ENCODE assay signal across 8 cellular contexts in genomic region chr11:117819096-117820040, GRCh38. TPM values are rescaled to one million over a fixed set of nuclear protein-coding genes. Genes with fewer than 3 reads are reported as not detected.
DNase-seq lines count a peak whose midpoint lies in the region; ATAC-seq and TF ChIP-seq lines count a peak whose summit lies in the region.

No MANE protein-coding gene starts in this region.

- H3K9me3 ChIP-seq in cardiac muscle cell (ENCODE audit: low read depth): no peaks in the 10 kb centered on the region

- peaks cover 5% of the 10 kb centered on the region; the same call in 1 of the 2 replicates for H3K27me3 Mint-ChIP-seq in WTC11 (ENCODE audit: low read depth)

- no peak overlapping the region for H3K27ac ChIP-seq in 22Rv1
- no peak overlapping the region for H3K27ac ChIP-seq in cardiac muscle cell

- no peaks in the 10 kb centered on the region for H3K9me3 Mint-ChIP-seq in WTC11

- H3K36me3 ChIP-seq in cardiac muscle cell: no peaks in the 10 kb centered on the region

- CTCF ChIA-PET in WTC11 (lab: Charles Lee): interaction anchor here (0.6 to 13.0 kb wide), 38 partner anchors 10 to 393 kb away, joined by 3 to 336 read pairs (median 5); partner anchors contain the start of genes IL10RA and TMPRSS13

- DNase-seq in GDM1 (lab: John Stamatoyannopoulos, UW): peak; percentile 75
- DNase-seq in NCI-H2029 treated with DMSO at 0.1 percent for 48 hours (lab: John Stamatoyannopoulos, UW): peak; percentile 64
- peak; percentile 82 for DNase-seq in WTC11 (ENCODE audit: low spot score)
- peak; percentile 85 to 86 for DNase-seq in cardiac muscle cell (ENCODE audit: low read depth in 1 of 2, low spot score in 1 of 2)
- DNase-seq in smooth muscle cell of the brain vasculature (ENCODE audit: low read depth, low spot score): peak; percentile 41

- no peak for TF ChIP-seq POLR2A in GM18505 (IDR thresholded peaks at IDR 0.05; ENCODE audit: borderline replicate concordance, extremely low read depth, insufficient read depth, insufficient read length)

- peaks cover 18% of the 10 kb centered on the region for H3K4me1 ChIP-seq in cardiac muscle cell (ENCODE audit: low read depth)

- no peak overlapping the region for H3K4me3 ChIP-seq in cardiac muscle cell

- H3K4me3 Mint-ChIP-seq in WTC11: no peak overlapping the region

- H3K27ac Mint-ChIP-seq in WTC11: no peak overlapping the region

- POLR2A ChIA-PET in WTC11 (lab: Charles Lee): no interaction called here

- TF ChIP-seq CTCF in 22Rv1 (IDR thresholded peaks at IDR 0.05) (peak; percentile 56), WTC11 (IDR thresholded peaks at IDR 0.05) (no peak), cardiac muscle cell (IDR thresholded peaks at IDR 0.05; ENCODE audit: low read depth, low read length) (peak; percentile 91)

- H3K27me3 ChIP-seq in cardiac muscle cell: no peaks in the 10 kb centered on the region

- H3K36me3 Mint-ChIP-seq in WTC11: no peaks in the 10 kb centered on the region

- ATAC-seq in WTC11 (peak; percentile 43), GM21717 (IDR thresholded peaks at IDR 0.05; ENCODE audit: unreplicated experiment) (no peak), GM18505 (IDR thresholded peaks at IDR 0.05; ENCODE audit: unreplicated experiment) (no peak)

- H3K4me1 Mint-ChIP-seq in WTC11: peaks cover 59% of the 10 kb centered on the region

TF ChIP-seq in WTC11, 78 proteins besides CTCF, POLR2A, EP300 and RAD21:
- TF ChIP-seq JUN (CRISPR knock-in tag; IDR thresholded peaks at IDR 0.05) (no peak), GRHL2 (CRISPR knock-in tag; IDR thresholded peaks at IDR 0.05; ENCODE audit: insufficient replicate concordance, severe bottlenecking) (no peak), OVOL2 (CRISPR knock-in tag; IDR thresholded peaks at IDR 0.05; ENCODE audit: borderline replicate concordance) (no peak), AFF4 (CRISPR knock-in tag; IDR thresholded peaks at IDR 0.05; ENCODE audit: borderline replicate concordance) (no peak), SP1 (CRISPR knock-in tag; conservative IDR thresholded peaks at IDR 0.05) (0 out of 2 replicates have a peak, but pooled peaks have one; percentile 33), TCF7 (CRISPR knock-in tag; IDR thresholded peaks at IDR 0.05; ENCODE audit: low read depth) (no peak), ZNF138 (CRISPR knock-in tag; conservative IDR thresholded peaks at IDR 0.05) (no peak), ARID4B (CRISPR knock-in tag; IDR thresholded peaks at IDR 0.05; ENCODE audit: borderline replicate concordance) (no peak), FOXP1 (CRISPR knock-in tag; IDR thresholded peaks at IDR 0.05; ENCODE audit: borderline replicate concordance) (peak; percentile 18; the same call in 1 of the 2 replicates), ZNF263 (CRISPR knock-in tag; IDR thresholded peaks at IDR 0.05; ENCODE audit: low read depth) (no peak), TEAD1 (CRISPR knock-in tag; IDR thresholded peaks at IDR 0.05) (no peak), USF1 (CRISPR knock-in tag; IDR thresholded peaks at IDR 0.05) (no peak)

RNA-seq across cellular contexts. Expression of gene FXYD2, which starts 5.2 kb away (rescaled TPM):
- total RNA-seq in WTC11 (2021) (1.4 to 2.1 TPM (median 1.6 TPM) in 3 replicates), cardiac muscle cell (0.07 and 2.4 TPM in 2 replicates)
- 2.3 and 4.4 TPM in 2 replicates for polyA plus RNA-seq in cardiac muscle cell

RNA-seq across cellular contexts. Expression of gene DSCAML1, which starts 22.4 kb away (rescaled TPM):
- total RNA-seq in WTC11 (2021) (0.25 to 0.90 TPM (median 0.82 TPM) in 3 replicates), cardiac muscle cell (0.11 and 1.8 TPM in 2 replicates)
- polyA plus RNA-seq in cardiac muscle cell: 0.99 TPM in 1 of 2 replicates, not detected in the other

RNA-seq across cellular contexts. Expression of gene FXYD6, which starts 57.1 kb away (rescaled TPM):
- total RNA-seq in WTC11 (2021): 26.2 to 31.6 TPM (median 30.1 TPM) in 3 replicates
- 324 and 403 TPM in 2 replicates for total RNA-seq in cardiac muscle cell
- polyA plus RNA-seq in cardiac muscle cell: 310 and 541 TPM in 2 replicates
